27 cellular contexts compared by ENCODE assay signal in the genomic region with DNA sequence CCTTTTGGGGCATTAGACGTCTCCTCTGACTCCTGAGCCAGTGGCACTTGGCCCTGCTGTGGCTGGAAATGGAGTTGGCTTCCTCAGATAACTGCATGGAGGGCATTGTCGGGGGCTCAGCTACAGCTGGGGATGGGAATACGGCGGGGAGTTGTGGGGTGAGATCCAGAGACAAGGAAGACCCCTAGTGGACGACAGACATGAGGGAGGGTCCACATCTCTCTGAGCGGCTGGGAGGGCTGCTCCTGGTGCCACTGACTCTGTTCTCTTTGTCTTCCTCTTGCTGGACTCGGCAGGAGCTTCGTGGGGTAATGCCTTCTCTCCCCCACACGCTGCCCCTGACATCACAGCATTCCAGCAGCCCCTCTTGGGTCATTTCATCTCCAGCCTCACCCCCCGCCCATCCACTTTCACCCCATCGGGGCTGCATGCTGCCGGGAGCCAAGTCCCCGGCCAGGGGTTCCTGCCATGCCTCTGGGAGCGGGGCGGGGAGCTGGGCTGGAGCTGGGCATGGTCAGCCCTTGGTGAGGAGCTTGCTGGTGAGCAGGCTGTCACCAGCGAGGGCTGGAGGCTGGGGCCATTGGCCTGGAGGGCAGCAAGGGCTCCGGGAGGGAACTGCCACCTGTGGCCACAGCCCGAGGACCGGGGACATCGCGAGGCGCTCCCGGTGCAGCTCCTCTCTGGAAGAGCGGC.
A peak's percentile ranks its signal among the peaks of the same experiment; 100 is the strongest.
DNase-seq lines count a peak whose midpoint lies in the region; ATAC-seq and TF ChIP-seq lines count a peak whose summit lies in the region.
"Had no signal": no experiment of that assay in that cellular context is flagged by ENCODE, and none has a peak within 500 bp of the region (broad histone marks: within the 10 kb centered on the region; RNA-seq: fewer than 3 reads in every experiment).

No MANE protein-coding gene starts in this region.

- H3K4me3 Mint-ChIP-seq in activated CD4-positive, alpha-beta T cell treated with anti-CD3 and anti-CD28 coated beads, Interleukin-2, amount 10 ng/mL, durations not matched to agents 7 days and 5 days: no peak overlapping the region
- no peak overlapping the region for H3K4me3 Mint-ChIP-seq in activated CD4-positive, alpha-beta T cell treated with anti-CD3 and anti-CD28 coated beads for 36 hours
- H3K4me3 Mint-ChIP-seq in activated B cell treated with CpG ODN at 0.5 μM for 24 hours: no peak overlapping the region
- H3K4me3 Mint-ChIP-seq: activated naive CD8-positive, alpha-beta T cell treated with anti-CD3 and anti-CD28 coated beads for 36 hours; activated T-helper 17 cell treated with anti-CD3 and anti-CD28 coated beads, Interleukin-2, amount 50 U/mL, for 72 hours; CD8-positive, alpha-beta memory T cell; naive B cell; stimulated activated naive CD8-positive, alpha-beta T cell treated with anti-CD3 and anti-CD28 coated beads, Interleukin-15, amount 100 ng/mL, for 72 hours had no signal

- no peaks in the 10 kb centered on the region for H3K4me1 ChIP-seq in stomach
- H3K4me1 ChIP-seq: pancreas had no signal

- peaks cover 0 to 46% (median 7%) of the 10 kb centered on the region in 3 donors for H3K27me3 ChIP-seq in stomach
- H3K27me3 ChIP-seq: pancreas had no signal

- peak; percentile 2 for DNase-seq in activated CD4-positive, alpha-beta T cell treated with anti-CD3 and anti-CD28 coated beads, Interleukin-2, amount 10 ng/mL, durations not matched to agents 7 days and 5 days
- no peak for DNase-seq in activated CD4-positive, alpha-beta T cell treated with anti-CD3 and anti-CD28 coated beads for 36 hours
- DNase-seq in activated B cell treated with CpG ODN at 0.5 μM for 24 hours (peak; percentile 9), left lobe of liver (ENCODE audit: low spot score) (peak; percentile 41), stomach (peak; percentile 17), CD1c-positive myeloid dendritic cell (ENCODE audit: extremely low spot score) (no peak)
- DNase-seq: activated CD4-positive, alpha-beta T cell treated with anti-CD3 and anti-CD28 coated beads for 1 hour; activated naive CD8-positive, alpha-beta T cell treated with anti-CD3 and anti-CD28 coated beads for 36 hours; AML-193; CD8-positive, alpha-beta memory T cell; central memory CD4-positive, alpha-beta T cell; DMS53; GDM1; glutamatergic neuron; naive B cell; NCI-H1417; NCI-H446; SIG-M5; stimulated activated naive CD8-positive, alpha-beta T cell treated with anti-CD3 and anti-CD28 coated beads, Interleukin-15, amount 100 ng/mL, for 72 hours; trophoblast cell had no signal

- no peaks in the 10 kb centered on the region for H3K27me3 Mint-ChIP-seq in activated CD4-positive, alpha-beta T cell treated with anti-CD3 and anti-CD28 coated beads, Interleukin-2, amount 10 ng/mL, durations not matched to agents 7 days and 5 days
- peaks cover 12% of the 10 kb centered on the region for H3K27me3 Mint-ChIP-seq in activated CD4-positive, alpha-beta T cell treated with anti-CD3 and anti-CD28 coated beads for 36 hours
- peaks cover 9% of the 10 kb centered on the region for H3K27me3 Mint-ChIP-seq in activated B cell treated with CpG ODN at 0.5 μM for 24 hours

- WGBS in stomach, 5 donors: 65 to 75% (median 68%) methylated on average over 20 to 24 of the region's 24 CpGs

- POLR2A ChIA-PET in activated CD4-positive, alpha-beta T cell treated with anti-CD3 and anti-CD28 coated beads, Interleukin-2, amount 10 ng/mL, durations not matched to agents 7 days and 5 days (lab: Charles Lee): no interaction called here
- POLR2A ChIA-PET in activated CD4-positive, alpha-beta T cell treated with anti-CD3 and anti-CD28 coated beads for 36 hours (lab: Charles Lee): no interaction called here
- POLR2A ChIA-PET in activated B cell treated with CpG ODN at 0.5 μM for 24 hours (lab: Charles Lee): no interaction called here

- CTCF ChIA-PET in activated CD4-positive, alpha-beta T cell treated with anti-CD3 and anti-CD28 coated beads, Interleukin-2, amount 10 ng/mL, durations not matched to agents 7 days and 5 days (lab: Charles Lee): no interaction called here
- CTCF ChIA-PET in activated CD4-positive, alpha-beta T cell treated with anti-CD3 and anti-CD28 coated beads for 36 hours (lab: Charles Lee): no interaction called here
- CTCF ChIA-PET in activated B cell treated with CpG ODN at 0.5 μM for 24 hours (lab: Charles Lee): no interaction called here

- no peaks in the 10 kb centered on the region for H3K4me1 Mint-ChIP-seq in activated CD4-positive, alpha-beta T cell treated with anti-CD3 and anti-CD28 coated beads, Interleukin-2, amount 10 ng/mL, durations not matched to agents 7 days and 5 days
- H3K4me1 Mint-ChIP-seq in activated CD4-positive, alpha-beta T cell treated with anti-CD3 and anti-CD28 coated beads for 36 hours: no peaks in the 10 kb centered on the region
- no peaks in the 10 kb centered on the region for H3K4me1 Mint-ChIP-seq in activated B cell treated with CpG ODN at 0.5 μM for 24 hours
- H3K4me1 Mint-ChIP-seq: activated naive CD8-positive, alpha-beta T cell treated with anti-CD3 and anti-CD28 coated beads for 36 hours; activated T-helper 17 cell treated with anti-CD3 and anti-CD28 coated beads, Interleukin-2, amount 50 U/mL, for 72 hours; CD8-positive, alpha-beta memory T cell; stimulated activated naive CD8-positive, alpha-beta T cell treated with anti-CD3 and anti-CD28 coated beads, Interleukin-15, amount 100 ng/mL, for 72 hours had no signal

- ATAC-seq in activated CD4-positive, alpha-beta T cell treated with anti-CD3 and anti-CD28 coated beads for 36 hours: no peak
- ATAC-seq in activated B cell treated with CpG ODN at 0.5 μM for 24 hours (ENCODE audit: low read depth) (no peak), left lobe of liver (no peak), HG02642 (IDR thresholded peaks at IDR 0.05; ENCODE audit: poor library complexity, unreplicated experiment) (no peak), HG03025 (IDR thresholded peaks at IDR 0.05; ENCODE audit: low FRiP score, unreplicated experiment) (no peak)
- ATAC-seq: activated T-helper 17 cell treated with anti-CD3 and anti-CD28 coated beads, Interleukin-2, amount 50 U/mL, for 72 hours; left colon; pancreas; right cardiac atrium; stimulated activated naive CD8-positive, alpha-beta T cell treated with anti-CD3 and anti-CD28 coated beads, Interleukin-15, amount 100 ng/mL, for 72 hours had no signal

- no peak for TF ChIP-seq CTCF in activated B cell treated with CpG ODN at 0.5 μM for 24 hours (IDR thresholded peaks at IDR 0.05)
- TF ChIP-seq CTCF in stomach (IDR thresholded peaks at IDR 0.05): no peak

- intact Hi-C loops in activated CD4-positive, alpha-beta T cell treated with anti-CD3 and anti-CD28 coated beads for 36 hours (cut with DNase I, micrococcal nuclease): no loop called here
- intact Hi-C loops in activated B cell treated with CpG ODN at 0.5 μM for 24 hours (cut with micrococcal nuclease) (no loop called here), stomach (cut with DNase I; ENCODE audit: low total_unique reads) (no loop called here)

- no peak for TF ChIP-seq EP300 in stomach (IDR thresholded peaks at IDR 0.05)

- no peaks in the 10 kb centered on the region for H3K36me3 ChIP-seq in stomach
- H3K36me3 ChIP-seq: pancreas had no signal

- no peak overlapping the region for H3K27ac Mint-ChIP-seq in activated CD4-positive, alpha-beta T cell treated with anti-CD3 and anti-CD28 coated beads, Interleukin-2, amount 10 ng/mL, durations not matched to agents 7 days and 5 days
- H3K27ac Mint-ChIP-seq in activated CD4-positive, alpha-beta T cell treated with anti-CD3 and anti-CD28 coated beads for 36 hours: no peak overlapping the region
- H3K27ac Mint-ChIP-seq in activated B cell treated with CpG ODN at 0.5 μM for 24 hours: no peak overlapping the region
- H3K27ac Mint-ChIP-seq: activated naive CD8-positive, alpha-beta T cell treated with anti-CD3 and anti-CD28 coated beads for 36 hours; activated T-helper 17 cell treated with anti-CD3 and anti-CD28 coated beads, Interleukin-2, amount 50 U/mL, for 72 hours; naive B cell had no signal

- H3K4me3 ChIP-seq in stomach: no peak overlapping the region
- H3K4me3 ChIP-seq: K562, pancreas had no signal

- no peak overlapping the region for H3K27ac ChIP-seq in stomach
- H3K27ac ChIP-seq: pancreas had no signal

- no peak for TF ChIP-seq POLR2A in stomach (IDR thresholded peaks at IDR 0.05)

- H3K36me3 Mint-ChIP-seq in activated CD4-positive, alpha-beta T cell treated with anti-CD3 and anti-CD28 coated beads, Interleukin-2, amount 10 ng/mL, durations not matched to agents 7 days and 5 days (ENCODE audit: low read depth): no peaks in the 10 kb centered on the region
- H3K36me3 Mint-ChIP-seq in activated CD4-positive, alpha-beta T cell treated with anti-CD3 and anti-CD28 coated beads for 36 hours (ENCODE audit: low read depth): no peaks in the 10 kb centered on the region
- no peaks in the 10 kb centered on the region for H3K36me3 Mint-ChIP-seq in activated B cell treated with CpG ODN at 0.5 μM for 24 hours (ENCODE audit: low read depth)
- H3K36me3 Mint-ChIP-seq: activated naive CD8-positive, alpha-beta T cell treated with anti-CD3 and anti-CD28 coated beads for 36 hours; CD8-positive, alpha-beta memory T cell; naive B cell had no signal

- no peaks in the 10 kb centered on the region for H3K9me3 Mint-ChIP-seq in activated CD4-positive, alpha-beta T cell treated with anti-CD3 and anti-CD28 coated beads, Interleukin-2, amount 10 ng/mL, durations not matched to agents 7 days and 5 days
- no peaks in the 10 kb centered on the region for H3K9me3 Mint-ChIP-seq in activated CD4-positive, alpha-beta T cell treated with anti-CD3 and anti-CD28 coated beads for 36 hours (ENCODE audit: low read depth)
- no peaks in the 10 kb centered on the region for H3K9me3 Mint-ChIP-seq in activated B cell treated with CpG ODN at 0.5 μM for 24 hours
- H3K9me3 Mint-ChIP-seq: activated naive CD8-positive, alpha-beta T cell treated with anti-CD3 and anti-CD28 coated beads for 36 hours; activated T-helper 17 cell treated with anti-CD3 and anti-CD28 coated beads, Interleukin-2, amount 50 U/mL, for 72 hours; CD8-positive, alpha-beta memory T cell; stimulated activated naive CD8-positive, alpha-beta T cell treated with anti-CD3 and anti-CD28 coated beads, Interleukin-15, amount 100 ng/mL, for 72 hours had no signal

- H3K9me3 ChIP-seq in stomach: no peaks in the 10 kb centered on the region
- H3K9me3 ChIP-seq: pancreas had no signal

Comparison
In these comparisons a context has a peak if more than half of its experiments do, and no peak if none do; other contexts are left out.
1. DNase-seq: peak in activated CD4-positive, alpha-beta T cell treated with anti-CD3 and anti-CD28 coated beads, Interleukin-2, amount 10 ng/mL, durations not matched to agents 7 days and 5 days (single experiment), activated B cell treated with CpG ODN at 0.5 μM for 24 hours (single experiment), left lobe of liver (single experiment) and stomach (single experiment); none in activated CD4-positive, alpha-beta T cell treated with anti-CD3 and anti-CD28 coated beads for 36 hours (single experiment) and CD1c-positive myeloid dendritic cell (single experiment).